ENCODE assay signal across 8 cellular contexts in the genomic region with DNA sequence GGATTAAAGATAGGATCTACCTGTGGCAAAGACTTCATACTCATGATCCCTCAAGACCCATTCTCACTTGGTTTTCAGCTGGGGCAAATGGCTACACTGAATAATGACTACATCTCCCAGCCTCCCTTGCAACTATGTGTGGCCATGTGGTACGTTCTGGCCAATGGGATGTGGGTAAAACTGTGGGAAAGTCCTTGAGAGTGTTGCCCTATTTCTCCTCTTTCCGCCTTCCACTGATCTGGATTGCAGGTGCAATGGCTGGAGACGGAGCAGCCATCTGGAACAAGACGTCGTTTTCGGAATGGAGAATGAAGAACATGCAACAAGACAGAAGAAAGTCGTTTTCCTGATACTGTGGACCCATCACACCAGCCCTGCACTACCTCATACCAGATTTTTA. TPM values are rescaled to one million over a fixed set of nuclear protein-coding genes. Genes with fewer than 3 reads are reported as not detected.
DNase-seq lines count a peak whose midpoint lies in the region; ATAC-seq and TF ChIP-seq lines count a peak whose summit lies in the region.

No MANE protein-coding gene starts in this region.

- peaks cover 21% of the 10 kb centered on the region for H3K4me1 Mint-ChIP-seq in HFFc6 (ENCODE audit: low read depth)

- no peaks in the 10 kb centered on the region for H3K9me3 Mint-ChIP-seq in HFFc6

- no peak overlapping the region for H3K27ac Mint-ChIP-seq in HFFc6

- H3K36me3 Mint-ChIP-seq in HFFc6 (ENCODE audit: low read depth): peaks cover 5% of the 10 kb centered on the region

- H3K4me3 Mint-ChIP-seq in HFFc6: no peak overlapping the region

- peak; percentile 48 for DNase-seq in D341Med (ENCODE audit: low spot score)
- peak; percentile 4 for DNase-seq in NCI-H2227 treated with DMSO at 0.1 percent for 48 hours (lab: John Stamatoyannopoulos, UW)
- DNase-seq in NOMO-1 treated with dmso at 0.1 percent for 144 hours (lab: John Stamatoyannopoulos, UW; ENCODE audit: unreplicated experiment): no peak
- no peak for DNase-seq in HFFc6
- no peak for DNase-seq in KG1 (lab: John Stamatoyannopoulos, UW)
- DNase-seq in AG08396 (ENCODE audit: low spot score): no peak

- peaks cover 3% of the 10 kb centered on the region for H3K27me3 Mint-ChIP-seq in HFFc6 (ENCODE audit: insufficient read depth)

- TF ChIP-seq CTCF in HFFc6 (IDR thresholded peaks at IDR 0.05): no peak

- ATAC-seq in GM21360 (IDR thresholded peaks at IDR 0.05; ENCODE audit: unreplicated experiment) (peak; percentile 82), esophagus mucosa (peak; percentile 61)

RNA-seq across cellular contexts. Expression of a gene that starts 48.5 kb away (rescaled TPM):
- 50.1 TPM for total RNA-seq in esophagus mucosa
- total RNA-seq in HFFc6 (2021; fragmentation: NEBNext Ultra II Directional; extraction: Animal tissue kit (Norgen Biotek cat#: 25700)): 10 to 100 TPM; 65.0 to 77.4 (median 72.0) TPM

Comparison
In these comparisons a context has a peak if more than half of its experiments do, and no peak if none do; other contexts are left out.
1. DNase-seq: peak in D341Med (single experiment) and NCI-H2227 treated with DMSO at 0.1 percent for 48 hours (single experiment); none in NOMO-1 treated with dmso at 0.1 percent for 144 hours (single experiment), HFFc6 (single experiment), KG1 (single experiment) and AG08396 (single experiment).